ENCODE assay signal across 22 cellular contexts in the genomic region with DNA sequence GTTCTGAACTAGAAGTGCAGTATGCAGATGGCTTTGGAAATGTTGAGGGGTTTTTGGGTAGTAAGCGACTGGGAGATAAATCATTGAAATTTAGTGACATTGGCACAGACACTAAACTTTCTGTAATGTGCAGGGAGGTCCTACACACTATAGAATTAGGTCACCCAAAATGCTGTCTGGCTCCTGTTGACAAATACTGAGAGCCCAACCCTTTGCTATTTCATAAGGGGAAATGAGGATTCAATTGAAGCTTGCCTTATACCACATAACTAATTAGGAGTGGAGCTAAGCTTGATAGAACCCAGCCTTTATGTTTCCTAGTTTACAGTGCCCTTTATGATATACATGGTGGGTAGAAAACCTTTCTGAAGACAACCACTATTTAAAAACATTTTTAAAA. TPM values are rescaled to one million over a fixed set of nuclear protein-coding genes. Genes with fewer than 3 reads are reported as not detected.
A peak's percentile ranks its signal among the peaks of the same experiment; 100 is the strongest.
DNase-seq lines count a peak whose midpoint lies in the region; ATAC-seq and TF ChIP-seq lines count a peak whose summit lies in the region.
"Had no signal": no experiment of that assay in that cellular context is flagged by ENCODE, and none has a peak within 500 bp of the region (broad histone marks: within the 10 kb centered on the region; RNA-seq: fewer than 3 reads in every experiment).

No MANE protein-coding gene starts in this region.

- H3K27ac ChIP-seq in skeletal muscle tissue (ENCODE audit: low read depth, low read length) = peak overlapping the region; percentile 78
- H3K27ac ChIP-seq: ovary, right lobe of liver had no signal

- H3K27ac Mint-ChIP-seq in HFFc6 = peak overlapping the region; percentile 85
- H3K27ac Mint-ChIP-seq: activated naive CD8-positive, alpha-beta T cell treated with anti-CD3 and anti-CD28 coated beads, Interleukin-2, amount 50 U/mL, for 24 hours; memory B cell; natural killer cell had no signal

- H3K4me1 ChIP-seq in adipocyte (ENCODE audit: control insufficient read depth, insufficient read depth, low read length) (peaks cover 22% of the 10 kb centered on the region), skeletal muscle tissue (ENCODE audit: control insufficient read depth in 3 of 3, insufficient read depth in 3 of 3, low read length in 3 of 3) (peaks cover 7 to 24% (median 11%) of the 10 kb centered on the region in 3 donors)
- H3K4me1 ChIP-seq: right lobe of liver had no signal

- no peaks in the 10 kb centered on the region for H3K27me3 ChIP-seq in adipocyte (replicated peaks; ENCODE audit: control insufficient read depth, insufficient read depth, low read length)
- no peaks in the 10 kb centered on the region for H3K27me3 ChIP-seq in skeletal muscle tissue (ENCODE audit: control insufficient read depth in 3 of 3, insufficient read depth in 3 of 3, low read length in 3 of 3)
- H3K27me3 ChIP-seq: foreskin keratinocyte, ovary, right lobe of liver, suprapubic skin, vagina had no signal

- DNase-seq in HFFc6 = no peak
- DNase-seq in adipocyte (ENCODE audit: low read depth) = peak; percentile 58
- DNase-seq in NCI-H1105 treated with DMSO at 0.1 percent for 48 hours (lab: John Stamatoyannopoulos, UW) = no peak
- no peak for DNase-seq in inferior parietal cortex (ENCODE audit: extremely low spot score)
- DNase-seq in NCI-H510A (lab: John Stamatoyannopoulos, UW) = no peak
- DNase-seq: activated CD4-positive, alpha-beta memory T cell treated with anti-CD3 and anti-CD28 coated beads, Interleukin-2, amount 10 ng/mL, durations not matched to agents 7 days and 5 days; activated effector memory CD4-positive, alpha-beta T cell treated with anti-CD3 and anti-CD28 coated beads, Interleukin-2, amount 50 U/mL, for 16 hours; activated naive CD8-positive, alpha-beta T cell treated with anti-CD3 and anti-CD28 coated beads, Interleukin-2, amount 50 U/mL, for 24 hours; foreskin keratinocyte; GF-D8; natural killer cell; NCI-H2171; NCI-H526; ovary; right lobe of liver; RPMI8226 had no signal

- H3K4me1 Mint-ChIP-seq in HFFc6 (ENCODE audit: low read depth) = peaks cover 52% of the 10 kb centered on the region
- H3K4me1 Mint-ChIP-seq: memory B cell had no signal

- H3K9me3 Mint-ChIP-seq in HFFc6 = no peaks in the 10 kb centered on the region
- H3K9me3 Mint-ChIP-seq: activated CD4-positive, alpha-beta memory T cell treated with anti-CD3 and anti-CD28 coated beads, Interleukin-2, amount 10 ng/mL, durations not matched to agents 7 days and 5 days; activated naive CD8-positive, alpha-beta T cell treated with anti-CD3 and anti-CD28 coated beads, Interleukin-2, amount 50 U/mL, for 24 hours; H9; memory B cell; natural killer cell had no signal

- H3K4me3 ChIP-seq in adipocyte (ENCODE audit: low read length) (no peak overlapping the region), skeletal muscle tissue (ENCODE audit: low read length in 3 of 3) (no peak overlapping the region)
- H3K4me3 ChIP-seq: ovary, right lobe of liver, suprapubic skin, vagina had no signal

- H3K9me3 ChIP-seq in adipocyte (ENCODE audit: control insufficient read depth, low read length) (no peaks in the 10 kb centered on the region), skeletal muscle tissue (ENCODE audit: control insufficient read depth in 3 of 3, low read length in 3 of 3) (no peaks in the 10 kb centered on the region)
- H3K9me3 ChIP-seq: ovary, right lobe of liver, suprapubic skin, vagina had no signal

- H3K9ac ChIP-seq in adipocyte (ENCODE audit: low read length) (no peak overlapping the region), skeletal muscle tissue (ENCODE audit: low read depth in 1 of 3, low read length in 3 of 3) (no peak overlapping the region)

- TF ChIP-seq CTCF in HFFc6 (IDR thresholded peaks at IDR 0.05) = no peak

- H3K36me3 ChIP-seq in adipocyte (ENCODE audit: control insufficient read depth, insufficient read depth, low read length, severe bottlenecking) (peaks cover 89% of the 10 kb centered on the region), skeletal muscle tissue (ENCODE audit: control insufficient read depth in 3 of 3, insufficient read depth in 3 of 3, low read length in 3 of 3) (peaks cover 15 to 63% (median 50%) of the 10 kb centered on the region in 3 donors)
- H3K36me3 ChIP-seq: ovary had no signal

- peaks cover 50% of the 10 kb centered on the region for H3K36me3 Mint-ChIP-seq in HFFc6 (ENCODE audit: low read depth)

- no peaks in the 10 kb centered on the region; the same call in none of the 2 replicates for H3K27me3 Mint-ChIP-seq in HFFc6 (ENCODE audit: insufficient read depth)
- H3K27me3 Mint-ChIP-seq: activated CD4-positive, alpha-beta memory T cell treated with anti-CD3 and anti-CD28 coated beads, Interleukin-2, amount 10 ng/mL, durations not matched to agents 7 days and 5 days; activated naive CD8-positive, alpha-beta T cell treated with anti-CD3 and anti-CD28 coated beads, Interleukin-2, amount 50 U/mL, for 24 hours; memory B cell had no signal

- peak; percentile 34 for ATAC-seq in esophagus mucosa
- ATAC-seq: activated naive CD8-positive, alpha-beta T cell treated with anti-CD3 and anti-CD28 coated beads, Interleukin-2, amount 50 U/mL, for 24 hours; foreskin keratinocyte; natural killer cell had no signal

- peak overlapping the region; percentile 43 for H3K4me3 Mint-ChIP-seq in HFFc6
- H3K4me3 Mint-ChIP-seq: activated CD4-positive, alpha-beta memory T cell treated with anti-CD3 and anti-CD28 coated beads, Interleukin-2, amount 10 ng/mL, durations not matched to agents 7 days and 5 days; activated naive CD8-positive, alpha-beta T cell treated with anti-CD3 and anti-CD28 coated beads, Interleukin-2, amount 50 U/mL, for 24 hours; H9; memory B cell; natural killer cell had no signal

RNA-seq across cellular contexts. Expression of gene HMGXB3, which starts 22.6 kb away (rescaled TPM):
- total RNA-seq in HFFc6 (2021; fragmentation: NEBNext Ultra II Directional; extraction: Animal tissue kit (Norgen Biotek cat#: 25700)) = 10 to 100 TPM; 38.2 to 42.5 (median 40.5) TPM
- 13.4 TPM for total RNA-seq in esophagus mucosa
- 14.1 TPM for total RNA-seq in skeletal muscle tissue

RNA-seq across cellular contexts. Expression of gene TIGD6, which starts 22.7 kb away (rescaled TPM):
- 1 to 10 TPM; 6.6 to 7.5 (median 7.2) TPM for total RNA-seq in HFFc6 (2021; fragmentation: NEBNext Ultra II Directional; extraction: Animal tissue kit (Norgen Biotek cat#: 25700))
- total RNA-seq in esophagus mucosa (2.6 TPM), skeletal muscle tissue (6.3 TPM)
